Comparison of ENCODE assay signal across 10 cellular contexts in genomic region chr17:72515291-72516065, GRCh38.
A peak's percentile ranks its signal among the peaks of the same experiment; 100 is the strongest.
DNase-seq lines count a peak whose midpoint lies in the region; ATAC-seq, FAIRE-seq and TF ChIP-seq lines count a peak whose summit lies in the region.
"Had no signal": no experiment of that assay in that cellular context is flagged by ENCODE, and none has a peak within 500 bp of the region (broad histone marks: within the 10 kb centered on the region; RNA-seq: fewer than 3 reads in every experiment).

No MANE protein-coding gene starts in this region.

- TF ChIP-seq CTCF in WTC11 (IDR thresholded peaks at IDR 0.05) = no peak

- DNase-seq in GM23248 = peak; percentile 42
- DNase-seq in RCC 7860 (ENCODE audit: low spot score) = peak; percentile 90
- DNase-seq in hepatic stellate cell (ENCODE audit: low spot score) = peak; percentile 21
- no peak for DNase-seq in frontal cortex (ENCODE audit: low spot score in 2 of 2)
- DNase-seq in stimulated activated naive CD8-positive, alpha-beta T cell treated with anti-CD3 and anti-CD28 coated beads, Interleukin-15, Interleukin-2, amounts not matched to agents 100 U/mL and 50 U/mL, for 24 hours = no peak
- DNase-seq in WTC11 (ENCODE audit: low spot score) = no peak
- DNase-seq: CD8-positive, alpha-beta T cell; stimulated activated CD4-positive, alpha-beta T cell treated with anti-CD3 and anti-CD28 coated beads, Interleukin-2, amount 100 ng/mL, for 24 hours had no signal

- CTCF ChIA-PET in WTC11 (lab: Charles Lee) = no interaction called here

- no peaks in the 10 kb centered on the region for H3K27me3 Mint-ChIP-seq in WTC11 (ENCODE audit: low read depth)

- no peaks in the 10 kb centered on the region for H3K9me3 Mint-ChIP-seq in WTC11
- H3K9me3 Mint-ChIP-seq: CD8-positive, alpha-beta T cell had no signal

- no peak for ATAC-seq in stimulated activated naive CD8-positive, alpha-beta T cell treated with anti-CD3 and anti-CD28 coated beads, Interleukin-15, Interleukin-2, amounts not matched to agents 100 U/mL and 50 U/mL, for 24 hours
- no peak for ATAC-seq in GM18907 (IDR thresholded peaks at IDR 0.05; ENCODE audit: unreplicated experiment)
- no peak for ATAC-seq in WTC11
- ATAC-seq: CD8-positive, alpha-beta T cell had no signal

- no peak overlapping the region for H3K4me3 Mint-ChIP-seq in WTC11
- H3K4me3 Mint-ChIP-seq: CD8-positive, alpha-beta T cell had no signal

- no peaks in the 10 kb centered on the region for H3K27me3 ChIP-seq in ACC112 (ENCODE audit: insufficient read depth, low read length)
- no peaks in the 10 kb centered on the region for H3K27me3 ChIP-seq in GM23248 (replicated peaks; ENCODE audit: insufficient read depth)

- H3K4me1 ChIP-seq in ACC112 (ENCODE audit: control insufficient read depth, insufficient read depth, low read length, unreplicated experiment) (peaks cover 31% of the 10 kb centered on the region), GM23248 (ENCODE audit: insufficient read depth) (peaks cover 12% of the 10 kb centered on the region)

- no peaks in the 10 kb centered on the region for H3F3A ChIP-seq in GM23248 (ENCODE audit: insufficient read depth)

- H3K4me2 ChIP-seq in GM23248 (ENCODE audit: unreplicated experiment) = peak overlapping the region; percentile 45

- H3K27ac ChIP-seq in ACC112 (ENCODE audit: low read depth, low read length) (peak overlapping the region; percentile 20), GM23248 (peak overlapping the region; percentile 28; the same call in 1 of the 2 replicates)

- H3K79me2 ChIP-seq in ACC112 (ENCODE audit: control insufficient read depth, insufficient read depth, low read length, unreplicated experiment) (peaks cover 19% of the 10 kb centered on the region), GM23248 (ENCODE audit: insufficient read depth) (peaks cover 80% of the 10 kb centered on the region)

- H3K9me3 ChIP-seq in GM23248 (ENCODE audit: low read depth) = no peaks in the 10 kb centered on the region

- H2AFZ ChIP-seq in ACC112 (ENCODE audit: low read length, unreplicated experiment) (peak overlapping the region; percentile 13), GM23248 (peak overlapping the region; percentile 77)

- POLR2A ChIA-PET in WTC11 (lab: Charles Lee) = no interaction called here

- peaks cover 61% of the 10 kb centered on the region for H3K4me1 Mint-ChIP-seq in WTC11

- no peaks in the 10 kb centered on the region for H3K9me2 ChIP-seq in GM23248 (ENCODE audit: insufficient read depth)

- peak; percentile 85 for FAIRE-seq in RCC 7860 (lab: Jason Lieb, UNC)
- FAIRE-seq in frontal cortex (lab: Jason Lieb, UNC) = no peak

- H3K4me3 ChIP-seq in ACC112 (ENCODE audit: low read depth, low read length) = peak overlapping the region; percentile 64
- H3K4me3 ChIP-seq in GM23248 = peak overlapping the region; percentile 24

- H3K9ac ChIP-seq in GM23248 = peak overlapping the region; percentile 31; the same call in 1 of the 2 replicates

- in situ Hi-C loops in GM23248 (cut with MboI) = loop anchor here (25.0 kb wide), 1 partner anchor 378 kb away; no protein-coding TSS in a partner anchor

- H4K20me1 ChIP-seq in GM23248 (ENCODE audit: insufficient read depth) = no peaks in the 10 kb centered on the region

- 62 to 70% methylated on average over 13 of the region's 13 CpGs for WGBS in GM23248 (ENCODE audit: low coverage in 1 of 2, low lambda C conversion rate in 2 of 2, missing lambda C conversion rate in 2 of 2), 2 experiments

- no peaks in the 10 kb centered on the region for H3K36me3 Mint-ChIP-seq in WTC11
- H3K36me3 Mint-ChIP-seq: CD8-positive, alpha-beta T cell had no signal

- no peak overlapping the region for H3K27ac Mint-ChIP-seq in WTC11
- H3K27ac Mint-ChIP-seq: CD8-positive, alpha-beta T cell had no signal

- H3K36me3 ChIP-seq in ACC112 (ENCODE audit: insufficient read depth, low read length) (no peaks in the 10 kb centered on the region), GM23248 (ENCODE audit: low read depth) (no peaks in the 10 kb centered on the region)

TF ChIP-seq in WTC11, 78 proteins besides CTCF, POLR2A, EP300 and RAD21:
- TF ChIP-seq, protein P1, sequence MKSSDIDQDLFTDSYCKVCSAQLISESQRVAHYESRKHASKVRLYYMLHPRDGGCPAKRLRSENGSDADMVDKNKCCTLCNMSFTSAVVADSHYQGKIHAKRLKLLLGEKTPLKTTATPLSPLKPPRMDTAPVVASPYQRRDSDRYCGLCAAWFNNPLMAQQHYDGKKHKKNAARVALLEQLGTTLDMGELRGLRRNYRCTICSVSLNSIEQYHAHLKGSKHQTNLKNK (CRISPR knock-in tag; IDR thresholded peaks at IDR 0.05) = no peak
- TF ChIP-seq CREB1 (CRISPR knock-in tag; IDR thresholded peaks at IDR 0.05) (no peak), TP53 (CRISPR knock-in tag; IDR thresholded peaks at IDR 0.05) (no peak), ZNF232 (CRISPR knock-in tag; IDR thresholded peaks at IDR 0.05) (no peak), SP1 (CRISPR knock-in tag; conservative IDR thresholded peaks at IDR 0.05) (no peak), KAT7 (CRISPR knock-in tag; IDR thresholded peaks at IDR 0.05; ENCODE audit: borderline replicate concordance) (no peak), OVOL2 (CRISPR knock-in tag; IDR thresholded peaks at IDR 0.05; ENCODE audit: borderline replicate concordance) (no peak), ARID4B (CRISPR knock-in tag; IDR thresholded peaks at IDR 0.05; ENCODE audit: borderline replicate concordance) (no peak), GABPB1 (CRISPR knock-in tag; IDR thresholded peaks at IDR 0.05) (no peak), SOX15 (CRISPR knock-in tag; IDR thresholded peaks at IDR 0.05) (no peak)

Comparison
In these comparisons a context has a peak if more than half of its experiments do, and no peak if none do; other contexts are left out.
1. DNase-seq: peak in GM23248 (single experiment), RCC 7860 (single experiment) and hepatic stellate cell (single experiment); none in frontal cortex (0 of 2), stimulated activated naive CD8-positive, alpha-beta T cell treated with anti-CD3 and anti-CD28 coated beads, Interleukin-15, Interleukin-2, amounts not matched to agents 100 U/mL and 50 U/mL, for 24 hours (single experiment) and WTC11 (single experiment).